ENCODE assay signal across 15 cellular contexts in genomic region chr17:32259596-32259995, GRCh38. TPM values are rescaled to one million over a fixed set of nuclear protein-coding genes. Genes with fewer than 3 reads are reported as not detected.
DNase-seq lines count a peak whose midpoint lies in the region; ATAC-seq, FAIRE-seq and TF ChIP-seq lines count a peak whose summit lies in the region.
"Had no signal": no experiment of that assay in that cellular context is flagged by ENCODE, and none has a peak within 500 bp of the region (broad histone marks: within the 10 kb centered on the region; RNA-seq: fewer than 3 reads in every experiment).

No MANE protein-coding gene starts in this region.

- H3K4me2 ChIP-seq in A549 (peak overlapping the region; percentile 27; the same call in 2 of the 3 replicates), Karpas-422 (ENCODE audit: low read depth, low read length, poor library complexity, severe bottlenecking) (no peak overlapping the region)

- no peaks in the 10 kb centered on the region for H3K79me2 ChIP-seq in Karpas-422 (ENCODE audit: low read length)

- no peaks in the 10 kb centered on the region for H3K9me3 ChIP-seq in A549
- H3K9me3 ChIP-seq in Karpas-422 (ENCODE audit: low read length) = no peaks in the 10 kb centered on the region
- no peaks in the 10 kb centered on the region for H3K9me3 ChIP-seq in kidney (ENCODE audit: control insufficient read depth in 1 of 2, low read length in 2 of 2)
- no peaks in the 10 kb centered on the region for H3K9me3 ChIP-seq in vagina

- H3K9ac ChIP-seq in Karpas-422 (ENCODE audit: low read length) = no peak overlapping the region
- no peak overlapping the region for H3K9ac ChIP-seq in kidney (ENCODE audit: low read length in 2 of 2)

- TF ChIP-seq EP300 in A549 (IDR thresholded peaks at IDR 0.05) = no peak

- intact Hi-C loops in kidney (cut with DNase I) (no loop called here), vagina (cut with DNase I) (loop anchor here (5.0 kb wide), 1 partner anchor 63 kb away; no protein-coding TSS in a partner anchor)

- no peak for FAIRE-seq in A549 (lab: Jason Lieb, UNC)
- FAIRE-seq in kidney (lab: Jason Lieb, UNC) = no peak

- CTCF ChIA-PET in A549 (lab: Yijun Ruan, JAX) = interaction anchor here (0.6 to 13.7 kb wide), 5 partner anchors 7 to 60 kb away, joined by 3 to 259 read pairs (median 4); no protein-coding TSS in a partner anchor

- H3K36me3 ChIP-seq in Karpas-422 (ENCODE audit: insufficient read depth, low read length) (no peaks in the 10 kb centered on the region), kidney (ENCODE audit: control insufficient read depth in 1 of 2, insufficient read depth in 2 of 2, low read length in 2 of 2) (no peaks in the 10 kb centered on the region), vagina (no peaks in the 10 kb centered on the region)

- H2AFZ ChIP-seq in Karpas-422 (ENCODE audit: low read length) = no peak overlapping the region

- no peaks in the 10 kb centered on the region for H3K9me2 ChIP-seq in Karpas-422 (replicated peaks; ENCODE audit: insufficient read depth, low read length)

- DNase-seq in A549 (ENCODE audit: low read depth in 1 of 2, low spot score in 1 of 2) (no peak), Karpas-422 (peak; percentile 34), cardiac fibroblast (ENCODE audit: low read depth in 2 of 2) (peak; percentile 54 to 67), kidney (peak; percentile 41), DMS53 (lab: John Stamatoyannopoulos, UW) (no peak), HK-2 (ENCODE audit: unreplicated experiment) (no peak), vagina (ENCODE audit: extremely low spot score in 2 of 2) (no peak)
- DNase-seq: activated CD4-positive, CD25-positive, alpha-beta regulatory T cell treated with anti-CD3 and anti-CD28 coated beads, Interleukin-2, amount 50 U/mL, for 72 hours; effector memory CD4-positive, alpha-beta T cell; left ventricle myocardium superior; NCI-H510A; T-helper 1 cell had no signal

- no peaks in the 10 kb centered on the region for H4K20me1 ChIP-seq in Karpas-422 (ENCODE audit: insufficient read depth, low read depth, low read length)

- H3K27me3 ChIP-seq in Karpas-422 (ENCODE audit: low read length) = no peaks in the 10 kb centered on the region
- no peaks in the 10 kb centered on the region for H3K27me3 ChIP-seq in vagina

- WGBS in A549 (ENCODE audit: missing lambda C conversion rate) = 73% methylated on average over 4 of the region's 4 CpGs

- TF ChIP-seq CTCF in A549 (IDR thresholded peaks at IDR 0.05) (no peak), cardiac fibroblast (IDR thresholded peaks at IDR 0.05; ENCODE audit: low read depth, low read length) (no peak), kidney (IDR thresholded peaks at IDR 0.05; ENCODE audit: borderline replicate concordance, extremely low read depth, insufficient read depth) (no peak), vagina (IDR thresholded peaks at IDR 0.05) (no peak)

- ATAC-seq in A549 (peak; percentile 30 to 33; a peak in 3 of 6 replicates), HG02885 (IDR thresholded peaks at IDR 0.05; ENCODE audit: poor library complexity, unreplicated experiment) (no peak)
- ATAC-seq: left ventricle myocardium superior, Panc1 had no signal

- TF ChIP-seq POLR2A in A549 (IDR thresholded peaks at IDR 0.05; ENCODE audit: low read length) = no peak
- TF ChIP-seq POLR2A in vagina (IDR thresholded peaks at IDR 0.05) = no peak

- no peak overlapping the region for H3K4me3 ChIP-seq in A549
- H3K4me3 ChIP-seq in Karpas-422 (ENCODE audit: low read length) = no peak overlapping the region
- H3K4me3 ChIP-seq in cardiac fibroblast (replicated peaks in 1 of 2; ENCODE audit: low read depth in 2 of 2, low read length in 2 of 2) = no peak overlapping the region
- H3K4me3 ChIP-seq in kidney (ENCODE audit: low read length in 2 of 2) = no peak overlapping the region
- H3K4me3 ChIP-seq in vagina = no peak overlapping the region
- H3K4me3 ChIP-seq: skin epidermis had no signal

- POLR2A ChIA-PET in A549 (lab: Yijun Ruan, JAX) = interaction anchor here (0.7 to 0.9 kb wide), 2 partner anchors 26 to 56 kb away, joined by 3 to 6 read pairs; no protein-coding TSS in a partner anchor

- peaks cover 30% of the 10 kb centered on the region for H3K4me1 ChIP-seq in A549
- peaks cover 9% of the 10 kb centered on the region for H3K4me1 ChIP-seq in Karpas-422 (ENCODE audit: low read length)
- H3K4me1 ChIP-seq in kidney (ENCODE audit: control insufficient read depth in 1 of 2, insufficient read depth in 1 of 2, low read depth in 1 of 2, low read length in 2 of 2) = peaks cover 4 to 6% of the 10 kb centered on the region in 2 donors
- peaks cover 7% of the 10 kb centered on the region for H3K4me1 ChIP-seq in vagina

- H3K27ac ChIP-seq in A549 (peak overlapping the region in 1 of 2 experiments; percentile 20; a peak in 1 of 6 replicates), Karpas-422 (ENCODE audit: low read length) (no peak overlapping the region), kidney (ENCODE audit: low read depth in 2 of 2, low read length in 2 of 2) (no peak overlapping the region), vagina (no peak overlapping the region)
- H3K27ac ChIP-seq: skin epidermis had no signal

- TF ChIP-seq RAD21 in A549 (conservative IDR thresholded peaks at IDR 0.05 in 1 of 2, IDR thresholded peaks at IDR 0.05 in 1 of 2) = no peak

TF ChIP-seq in A549, 52 proteins besides CTCF, POLR2A, EP300 and RAD21 (continues in another document):
- TF ChIP-seq BCL3 (IDR thresholded peaks at IDR 0.05) (no peak), HMGXB4 (CRISPR knock-in tag; IDR thresholded peaks at IDR 0.05; ENCODE audit: borderline replicate concordance) (no peak), TFCP2L1 (CRISPR knock-in tag; IDR thresholded peaks at IDR 0.05) (no peak), MAX (IDR thresholded peaks at IDR 0.05) (no peak), NR3C1 (IDR thresholded peaks at IDR 0.05) (no peak), NPAS2 (CRISPR knock-in tag; IDR thresholded peaks at IDR 0.05; ENCODE audit: borderline replicate concordance) (no peak), E2F6 (IDR thresholded peaks at IDR 0.05; ENCODE audit: borderline replicate concordance, low read depth) (no peak), CHD4 (IDR thresholded peaks at IDR 0.05; ENCODE audit: borderline replicate concordance) (no peak), JUN (IDR thresholded peaks at IDR 0.05) (no peak), MAZ (IDR thresholded peaks at IDR 0.05; ENCODE audit: borderline replicate concordance, low read depth, low read length) (no peak), CBX8 (IDR thresholded peaks at IDR 0.05) (no peak), ZC3H11A (IDR thresholded peaks at IDR 0.05) (no peak), ATOH8 (CRISPR knock-in tag; IDR thresholded peaks at IDR 0.05; ENCODE audit: low read depth) (no peak), HOXA7 (CRISPR knock-in tag; IDR thresholded peaks at IDR 0.05) (no peak), ZSCAN20 (CRISPR knock-in tag; IDR thresholded peaks at IDR 0.05) (no peak), EHMT2 (IDR thresholded peaks at IDR 0.05; ENCODE audit: low read depth) (no peak), ZFP36 (IDR thresholded peaks at IDR 0.05; ENCODE audit: borderline replicate concordance, partially characterized antibody) (no peak)

RNA-seq across cellular contexts. Expression of gene RHBDL3, which starts 6.0 kb away (rescaled TPM):
- polyA plus RNA-seq in A549 (2011; rRNA removed) (2.0 and 3.1 TPM in 2 replicates), A549 (2017; fragmentation: RNase III; extraction: RNeasy Plus Mini Kit Qiagen cat#74134 plus additional on column Dnase treatment) (4.2 to 6.6 TPM (median 5.9 TPM) in 3 replicates), kidney (ENCODE audit: insufficient read depth, low read depth, low replicate concordance) (0.11 TPM)
- 3.5 and 4.3 TPM in 2 replicates for polyA plus RNA-seq in A549 (2012; cell fraction: cytosol; rRNA removed)
- polyA plus RNA-seq in A549 (2012; cell fraction: nucleus; rRNA removed) = 8.9 and 9.1 TPM in 2 replicates
- polyA minus RNA-seq in A549 (2011; rRNA and poly(A)+ RNA removed) = 3.1 and 5.2 TPM in 2 replicates
- total RNA-seq in Karpas-422 (2014; rRNA removed; shearing (Covaris generic); ENCODE audit: low replicate concordance) = not detected in 2 replicates
- total RNA-seq in kidney (0.13 TPM), vagina (1.7 TPM)

Comparison
In these comparisons a context has a peak if more than half of its experiments do, and no peak if none do; other contexts are left out.
1. DNase-seq: peak in Karpas-422 (single experiment), cardiac fibroblast (2 of 2) and kidney (single experiment); none in A549 (0 of 2), DMS53 (single experiment), HK-2 (single experiment) and vagina (0 of 2).